ENCODE assay signal across 1 cellular context in the genomic region with DNA sequence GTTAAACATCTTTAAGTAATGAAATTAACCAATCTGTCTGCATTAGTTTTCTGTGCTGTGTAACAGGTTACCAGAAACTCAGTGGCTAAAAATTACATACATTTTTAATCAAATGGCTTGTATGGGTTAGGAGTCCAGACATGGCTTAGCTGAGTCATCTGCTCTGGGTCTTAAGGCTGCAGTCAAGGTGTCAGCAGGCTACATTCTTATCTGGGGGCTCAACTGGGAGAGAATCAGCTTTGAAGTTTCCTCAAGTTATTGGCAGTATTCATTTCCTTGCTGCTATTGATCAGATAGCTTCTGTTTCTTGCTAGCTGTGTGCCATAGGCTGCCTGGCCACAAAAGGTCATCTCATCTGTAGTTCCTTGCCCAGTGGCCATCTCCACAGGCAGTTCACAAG.
TF ChIP-seq lines count a peak whose summit lies in the region.

No MANE protein-coding gene starts in this region.

TF ChIP-seq in SK-N-SH treated with all-trans-retinoic acid at 6 μM for 48 hours, 23 proteins besides CTCF, POLR2A, EP300 and RAD21 (continued from another document):
- TF ChIP-seq, protein P1, sequence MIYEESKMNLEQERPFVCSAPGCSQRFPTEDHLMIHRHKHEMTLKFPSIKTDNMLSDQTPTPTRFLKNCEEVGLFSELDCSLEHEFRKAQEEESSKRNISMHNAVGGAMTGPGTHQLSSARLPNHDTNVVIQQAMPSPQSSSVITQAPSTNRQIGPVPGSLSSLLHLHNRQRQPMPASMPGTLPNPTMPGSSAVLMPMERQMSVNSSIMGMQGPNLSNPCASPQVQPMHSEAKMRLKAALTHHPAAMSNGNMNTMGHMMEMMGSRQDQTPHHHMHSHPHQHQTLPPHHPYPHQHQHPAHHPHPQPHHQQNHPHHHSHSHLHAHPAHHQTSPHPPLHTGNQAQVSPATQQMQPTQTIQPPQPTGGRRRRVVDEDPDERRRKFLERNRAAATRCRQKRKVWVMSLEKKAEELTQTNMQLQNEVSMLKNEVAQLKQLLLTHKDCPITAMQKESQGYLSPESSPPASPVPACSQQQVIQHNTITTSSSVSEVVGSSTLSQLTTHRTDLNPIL (CRISPR knock-in tag; IDR thresholded peaks at IDR 0.05; ENCODE audit: low read depth) = 0 out of 2 replicates have a peak, but pooled peaks have one; percentile 23
